ENCODE assay signal across 1 cellular context in the genomic region with DNA sequence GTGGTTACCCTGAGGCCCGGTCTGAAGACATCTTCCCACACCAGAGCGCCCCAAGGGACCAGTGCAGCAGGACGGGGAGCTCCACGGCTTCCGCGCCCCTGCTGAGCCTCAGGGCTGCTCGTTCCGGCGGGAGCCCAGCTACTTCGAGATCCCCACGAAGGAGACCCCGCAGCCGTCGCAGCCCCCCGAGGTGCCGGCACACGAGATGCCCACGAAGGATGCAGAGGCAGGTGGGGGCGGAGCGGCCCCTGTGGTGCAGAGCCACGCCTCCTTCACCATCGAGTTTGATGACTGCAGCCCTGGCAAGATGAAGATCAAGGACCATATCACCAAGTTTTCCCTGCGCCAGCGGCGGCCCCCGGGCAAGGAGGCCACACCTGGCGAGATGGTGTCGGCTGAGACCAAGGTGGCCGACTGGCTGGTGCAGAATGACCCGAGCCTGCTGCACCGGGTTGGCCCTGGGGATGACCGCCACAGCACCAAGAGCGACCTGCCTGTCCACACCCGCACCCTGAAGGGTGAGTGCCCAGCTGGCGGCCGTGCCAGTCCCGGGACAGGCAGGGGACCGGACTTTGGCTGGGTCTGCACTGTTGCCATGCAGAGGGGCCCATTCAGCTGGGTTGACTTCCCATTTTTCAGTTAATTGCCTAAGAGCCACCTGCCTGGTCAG.
TF ChIP-seq lines count a peak whose summit lies in the region.

No MANE protein-coding gene starts in this region.

TF ChIP-seq in HCT116, 20 proteins besides CTCF, POLR2A, EP300 and RAD21:
- no peak for TF ChIP-seq SRF (IDR thresholded peaks at IDR 0.05; ENCODE audit: low read depth)
- TF ChIP-seq EZH2phosphoT487 (IDR thresholded peaks at IDR 0.05; ENCODE audit: borderline replicate concordance), result no peak
- TF ChIP-seq FOSL1 (IDR thresholded peaks at IDR 0.05; ENCODE audit: low read depth), result no peak
